Comparison of ENCODE assay signal across 8 cellular contexts in the genomic region with DNA sequence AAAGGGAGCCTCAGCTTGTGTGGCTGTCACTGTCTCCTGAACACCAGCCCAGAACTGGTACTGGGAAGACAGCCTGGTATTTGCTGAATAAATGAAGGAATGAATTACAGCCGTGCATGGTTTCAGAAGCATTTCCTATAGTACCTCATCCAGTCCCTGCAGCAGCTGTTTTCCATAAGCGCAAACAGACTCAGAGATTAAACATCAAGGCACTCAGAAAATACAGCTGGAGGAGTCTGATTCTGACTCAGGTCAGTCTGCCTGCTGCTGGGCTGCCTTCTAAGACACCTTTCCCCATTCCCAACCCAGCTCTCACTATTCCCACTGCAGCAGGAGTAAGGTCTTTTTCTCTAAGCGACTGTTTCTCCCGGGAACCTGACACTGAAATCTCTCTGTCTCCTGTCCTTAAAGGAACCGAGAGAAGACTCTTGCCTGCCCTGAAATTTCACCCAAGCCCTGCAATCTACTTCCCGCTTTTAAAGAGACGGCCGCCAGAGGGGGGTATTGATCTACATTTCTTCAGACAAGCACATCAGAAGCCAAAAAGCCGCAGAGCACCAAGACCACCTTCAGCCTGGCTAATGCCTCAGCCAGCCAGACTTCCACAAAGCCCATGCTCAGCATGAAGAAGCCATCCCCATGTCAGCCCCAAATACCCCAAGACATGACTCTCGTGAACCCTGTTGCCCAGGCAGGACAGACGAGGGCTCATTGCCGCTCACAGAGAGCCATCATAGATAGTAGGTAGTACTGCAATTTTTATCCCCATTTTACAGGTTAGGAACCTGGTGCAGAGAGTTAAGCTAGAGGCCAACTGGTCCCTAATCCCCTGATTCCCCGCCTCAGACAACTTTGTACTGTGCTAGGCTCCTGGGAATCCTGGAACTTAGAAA. TPM values are rescaled to one million over a fixed set of nuclear protein-coding genes. Genes with fewer than 3 reads are reported as not detected.
DNase-seq lines count a peak whose midpoint lies in the region; ATAC-seq and TF ChIP-seq lines count a peak whose summit lies in the region.

No MANE protein-coding gene starts in this region.

- peaks cover 14% of the 10 kb centered on the region for H3K27me3 Mint-ChIP-seq in chondrocyte (ENCODE audit: low read depth)

- no peaks in the 10 kb centered on the region for H3K4me1 ChIP-seq in HAP-1

- in situ Hi-C loops in HAP-1 (cut with MboI; ENCODE audit: low sequenced_read_pairs): loop anchor here (10.0 to 25.0 kb wide), 2 partner anchors 115 to 512 kb away; no protein-coding TSS in a partner anchor

- peaks cover 4% of the 10 kb centered on the region for H3K9me3 Mint-ChIP-seq in chondrocyte (ENCODE audit: low read depth)

- peak; percentile 95 for TF ChIP-seq CTCF in chondrocyte (IDR thresholded peaks at IDR 0.05)

- no peak overlapping the region for H3K4me3 ChIP-seq in HAP-1

- peaks cover 5% of the 10 kb centered on the region for H3K4me1 Mint-ChIP-seq in chondrocyte (ENCODE audit: low read depth)

- no peak overlapping the region for H3K4me3 Mint-ChIP-seq in chondrocyte (ENCODE audit: unreplicated experiment)

- H3K27ac Mint-ChIP-seq in chondrocyte (ENCODE audit: unreplicated experiment): no peak overlapping the region

- no peaks in the 10 kb centered on the region for H3K27me3 ChIP-seq in HAP-1 (ENCODE audit: low read depth)

- ATAC-seq in left lobe of liver (peak; percentile 77), HG03108 (IDR thresholded peaks at IDR 0.05; ENCODE audit: unreplicated experiment) (no peak)

- H3K36me3 ChIP-seq in HAP-1 (replicated peaks): no peaks in the 10 kb centered on the region

- peak; percentile 39 for DNase-seq in D341Med (ENCODE audit: low spot score)
- peak; percentile 74 to 87 for DNase-seq in HAP-1 (ENCODE audit: low spot score in 2 of 2)
- DNase-seq in NCI-H226: peak; percentile 16
- peak; percentile 52 to 64 for DNase-seq in activated CD4-positive, alpha-beta T cell treated with anti-CD3 and anti-CD28 coated beads for 24 hours (ENCODE audit: low read depth in 2 of 2)
- DNase-seq in chondrocyte (ENCODE audit: low spot score): no peak
- peak; percentile 69 for DNase-seq in left lobe of liver (ENCODE audit: low spot score)
- peak; percentile 67 for DNase-seq in stimulated activated CD4-positive, alpha-beta T cell treated with anti-CD3 and anti-CD28 coated beads, Interleukin-4, amount 100 ng/mL, for 24 hours

- H3K36me3 Mint-ChIP-seq in chondrocyte (ENCODE audit: low read depth): peaks cover 1% of the 10 kb centered on the region

- no peaks in the 10 kb centered on the region for H3K9me3 ChIP-seq in HAP-1

RNA-seq across cellular contexts. Expression of a gene that starts 5.4 kb away (rescaled TPM):
- not detected in 3 replicates for total RNA-seq in chondrocyte
- not detected for total RNA-seq in left lobe of liver
